8 cellular contexts compared by ENCODE assay signal in genomic region chr7:69598487-69599148, GRCh38. TPM values are rescaled to one million over a fixed set of nuclear protein-coding genes. Genes with fewer than 3 reads are reported as not detected.
DNase-seq lines count a peak whose midpoint lies in the region; ATAC-seq and TF ChIP-seq lines count a peak whose summit lies in the region.

No MANE protein-coding gene starts in this region.

- H3K27ac ChIP-seq in IMR-90 (ENCODE audit: insufficient read depth, low read length), result no peak overlapping the region

- TF ChIP-seq POLR2A in IMR-90 (IDR thresholded peaks at IDR 0.05; ENCODE audit: low read depth, low read length), result no peak

- no peaks in the 10 kb centered on the region for H3K9me3 ChIP-seq in IMR-90 (ENCODE audit: control insufficient read depth, insufficient read depth, low read length)

- no peak for TF ChIP-seq RAD21 in IMR-90 (IDR thresholded peaks at IDR 0.05; ENCODE audit: low read length)

- in situ Hi-C loops in IMR-90 (cut with MboI; ENCODE audit: low sequenced_read_pairs), result no loop called here

- peak; percentile 6 for DNase-seq in EL
- DNase-seq in IMR-90, result no peak
- DNase-seq in activated CD4-positive, alpha-beta T cell treated with anti-CD3 and anti-CD28 coated beads, Interleukin-2, amount 50 U/mL, for 48 hours, result peak; percentile 4 to 13
- peak; percentile 44 for DNase-seq in germinal center (ENCODE audit: low spot score)
- DNase-seq in pons (ENCODE audit: low spot score), result peak; percentile 43

- no peak overlapping the region for H2BK5ac ChIP-seq in IMR-90 (ENCODE audit: low read depth, low read length, poor library complexity, severe bottlenecking)

- no peak overlapping the region for H2BK15ac ChIP-seq in IMR-90 (ENCODE audit: low read depth, low read length)

- dilution Hi-C loops in IMR-90 (cut with HindIII; ENCODE audit: low sequenced_read_pairs, unreplicated experiment), result no loop called here

- no peak overlapping the region for H2BK120ac ChIP-seq in IMR-90 (ENCODE audit: low read depth, low read length)

- CTCF ChIA-PET in IMR-90 (lab: Yijun Ruan, JAX), result no interaction called here

- no TSS peak for BruUV-seq in IMR-90 (replicated peaks; lab: Mats Ljungman, UMichigan)

- no peak overlapping the region for H3K4ac ChIP-seq in IMR-90 (ENCODE audit: low read depth, low read length)

- H3K27me3 ChIP-seq in IMR-90 (ENCODE audit: control insufficient read depth, insufficient read depth, low read length), result peaks cover 17% of the 10 kb centered on the region

- H3K56ac ChIP-seq in IMR-90 (ENCODE audit: extremely low read depth, insufficient read depth, low read length), result no peak overlapping the region

- no peak overlapping the region for H4K5ac ChIP-seq in IMR-90 (ENCODE audit: low read depth, low read length)

- no peak for TF ChIP-seq CTCF in IMR-90 (conservative IDR thresholded peaks at IDR 0.05; ENCODE audit: low read depth, low read length)

- no peak overlapping the region for H2BK20ac ChIP-seq in IMR-90 (ENCODE audit: low read depth, low read length)

- H4K8ac ChIP-seq in IMR-90 (ENCODE audit: low read depth in 2 of 2, low read length in 2 of 2), result no peak overlapping the region

- peak overlapping the region; percentile 81 for H2AFZ ChIP-seq in IMR-90 (replicated peaks; ENCODE audit: low read length, poor library complexity)

- peak overlapping the region; percentile 99 for H3K4me2 ChIP-seq in IMR-90 (ENCODE audit: low read depth, low read length)

- H3K9ac ChIP-seq in IMR-90 (ENCODE audit: low read depth, low read length), result peak overlapping the region; percentile 59

- 0 out of 2 replicates have a peak, but pooled peaks cover 2% of the 10 kb centered on the region for H3K4me1 ChIP-seq in IMR-90 (ENCODE audit: control insufficient read depth, insufficient read depth, low read length)

- no peaks in the 10 kb centered on the region for H3K79me1 ChIP-seq in IMR-90 (ENCODE audit: low read depth in 1 of 2, low read length in 2 of 2)

- POLR2A ChIA-PET in IMR-90 (lab: Charles Lee; ENCODE audit: unreplicated experiment), result no interaction called here

- H4K20me1 ChIP-seq in IMR-90 (ENCODE audit: insufficient read depth, low read length), result no peaks in the 10 kb centered on the region

- peak overlapping the region; percentile 16; the same call in 1 of the 2 replicates for H3K23ac ChIP-seq in IMR-90 (ENCODE audit: low read depth, low read length)

- WGBS in IMR-90 (ENCODE audit: extremely low coverage in 2 of 2, insufficient read length in 1 of 2), 2 experiments, result 0% methylated on average over 9 of the region's 55 CpGs; no CpG with 5 or more reads in 1 of the 2 experiments

- peak overlapping the region; percentile 69 for H3K4me3 ChIP-seq in IMR-90 (ENCODE audit: insufficient read depth, low read depth, low read length)

- H3K18ac ChIP-seq in IMR-90 (ENCODE audit: low read depth, low read length), result no peak overlapping the region

- no peaks in the 10 kb centered on the region for H3K9me1 ChIP-seq in IMR-90 (ENCODE audit: insufficient read depth, low read length)

- H4K91ac ChIP-seq in IMR-90 (ENCODE audit: insufficient read depth, low read depth, low read length), result no peak overlapping the region

- peak; percentile 21 for ATAC-seq in IMR-90 (ENCODE audit: low read depth)
- no peak for ATAC-seq in GM18858 (IDR thresholded peaks at IDR 0.05; ENCODE audit: unreplicated experiment)
- no peak for ATAC-seq in GM19463 (IDR thresholded peaks at IDR 0.05; ENCODE audit: unreplicated experiment)
- ATAC-seq in HG03139 (IDR thresholded peaks at IDR 0.05; ENCODE audit: unreplicated experiment), result no peak

- H2AK5ac ChIP-seq in IMR-90 (ENCODE audit: low read depth, low read length), result no peak overlapping the region

- intact Hi-C loops in IMR-90 (cut with micrococcal nuclease), result loop anchor here (10.0 kb wide), 1 partner anchor 1096 kb away; no protein-coding TSS in a partner anchor

- H2AK9ac ChIP-seq in IMR-90 (replicated peaks; ENCODE audit: low read depth, low read length, poor library complexity), result no peak overlapping the region

- H3K36me3 ChIP-seq in IMR-90 (ENCODE audit: control insufficient read depth, insufficient read depth, low read length), result no peaks in the 10 kb centered on the region

- H3K14ac ChIP-seq in IMR-90 (replicated peaks; ENCODE audit: low read depth, low read length), result no peak overlapping the region

TF ChIP-seq in IMR-90, 13 proteins besides CTCF, POLR2A, EP300 and RAD21:
- TF ChIP-seq ELK1 (IDR thresholded peaks at IDR 0.05; ENCODE audit: borderline replicate concordance, low read depth, low read length), result no peak
- no peak for TF ChIP-seq RCOR1 (IDR thresholded peaks at IDR 0.05; ENCODE audit: insufficient replicate concordance, low read length)
- no peak for TF ChIP-seq MXI1 (IDR thresholded peaks at IDR 0.05; ENCODE audit: borderline replicate concordance, low read depth, low read length)
- no peak for TF ChIP-seq FOS (IDR thresholded peaks at IDR 0.05; ENCODE audit: low read depth, low read length)
- TF ChIP-seq CHD1 (IDR thresholded peaks at IDR 0.05; ENCODE audit: low read depth, low read length), result no peak
- TF ChIP-seq BHLHE40 (IDR thresholded peaks at IDR 0.05; ENCODE audit: low read depth, low read length), result no peak
- no peak for TF ChIP-seq MAZ (IDR thresholded peaks at IDR 0.05; ENCODE audit: borderline replicate concordance, low read depth, low read length)
TF ChIP-seq in IMR-90: peak in this region for 0.

RNA-seq across cellular contexts. Expression of gene AUTS2, which starts 0.3 kb away (rescaled TPM):
- 0.90 and 1.4 TPM in 2 replicates for total RNA-seq in IMR-90 (2012; rRNA removed)
- polyA plus RNA-seq in IMR-90 (2012; rRNA removed), result 3.0 and 3.5 TPM in 2 replicates
- polyA plus RNA-seq in IMR-90 (2012; cell fraction: cytosol; rRNA removed), result 2.1 and 7.7 TPM in 2 replicates
- 8.7 and 12.6 TPM in 2 replicates for polyA plus RNA-seq in IMR-90 (2012; cell fraction: nucleus; rRNA removed; ENCODE audit: low replicate concordance)
